In genomic region chr5:56909294-56910122, GRCh38 we compare ENCODE assay signal across 8 cellular contexts. TPM values are rescaled to one million over a fixed set of nuclear protein-coding genes. Genes with fewer than 3 reads are reported as not detected.
DNase-seq lines count a peak whose midpoint lies in the region; ATAC-seq and TF ChIP-seq lines count a peak whose summit lies in the region.

TSS of gene SETD9 (plus strand) at chr5:56909596. CDS start at chr5:56909646, 50 bp downstream.

- CTCF ChIA-PET in activated CD4-positive, alpha-beta memory T cell treated with anti-CD3 and anti-CD28 coated beads for 36 hours (lab: Charles Lee): interaction anchor here (1.3 to 3.4 kb wide), 3 partner anchors 8 to 229 kb away, joined by 4 to 24 read pairs (median 8); no protein-coding TSS in a partner anchor

- H3K27ac ChIP-seq in liver (ENCODE audit: low read depth in 1 of 2, low read length in 2 of 2): peak within 1 kb of the TSS; percentile 97 to 98

- H3K4me3 Mint-ChIP-seq in CD14-positive monocyte: peak within 1 kb of the TSS; percentile 91 to 93
- peak within 1 kb of the TSS; percentile 77 for H3K4me3 Mint-ChIP-seq in activated CD4-positive, alpha-beta memory T cell treated with anti-CD3 and anti-CD28 coated beads for 36 hours

- peaks cover 2 to 21% (median 6%) of the 10 kb centered on the region in 4 donors for H3K4me1 ChIP-seq in liver (ENCODE audit: control insufficient read depth in 4 of 4, insufficient read depth in 4 of 4, low read length in 3 of 4)

- POLR2A ChIA-PET in activated CD4-positive, alpha-beta memory T cell treated with anti-CD3 and anti-CD28 coated beads for 36 hours (lab: Charles Lee): interaction anchor here (0.9 to 2.2 kb wide), 9 partner anchors 9 to 310 kb away, joined by 3 to 13 read pairs (median 4); partner anchors contain the start of gene GPBP1

- TF ChIP-seq CTCF in CD14-positive monocyte (IDR thresholded peaks at IDR 0.05) (no peak), liver (IDR thresholded peaks at IDR 0.05; ENCODE audit: low read depth, low read length, missing input control) (no peak)

- H3K27me3 ChIP-seq in liver (ENCODE audit: control insufficient read depth in 4 of 4, insufficient read depth in 4 of 4, low read length in 3 of 4): no peaks in the 10 kb centered on the region

- TF ChIP-seq RAD21 in liver (IDR thresholded peaks at IDR 0.05): no peak

- ATAC-seq in GM19397 (IDR thresholded peaks at IDR 0.05; ENCODE audit: unreplicated experiment): peak; percentile 88
- peak; percentile 74 for ATAC-seq in HG03565 (IDR thresholded peaks at IDR 0.05; ENCODE audit: unreplicated experiment)

- H3K4me1 Mint-ChIP-seq in CD14-positive monocyte: peaks cover 15% of the 10 kb centered on the region
- H3K4me1 Mint-ChIP-seq in activated CD4-positive, alpha-beta memory T cell treated with anti-CD3 and anti-CD28 coated beads for 36 hours (ENCODE audit: low read depth): peaks cover 20% of the 10 kb centered on the region

- peak; percentile 94 for DNase-seq in CD14-positive monocyte (ENCODE audit: low spot score)
- DNase-seq in NCI-H748 treated with DMSO at 0.1 percent for 48 hours (lab: John Stamatoyannopoulos, UW): peak; percentile 93
- DNase-seq in activated CD4-positive, alpha-beta memory T cell treated with anti-CD3 and anti-CD28 coated beads for 36 hours: peak; percentile 97
- DNase-seq in dermis microvascular lymphatic vessel endothelial cell (ENCODE audit: low read depth in 2 of 2): peak; percentile 92 to 98
- DNase-seq in stimulated activated CD4-positive, alpha-beta T cell treated with anti-CD3 and anti-CD28 coated beads, Interleukin-4, amount 100 ng/mL, for 1 hour: peak; percentile 88

- H3K27ac Mint-ChIP-seq in CD14-positive monocyte: peak within 1 kb of the TSS; percentile 90 to 99 (median 96)
- peak within 1 kb of the TSS; percentile 94 for H3K27ac Mint-ChIP-seq in activated CD4-positive, alpha-beta memory T cell treated with anti-CD3 and anti-CD28 coated beads for 36 hours

- H3K36me3 Mint-ChIP-seq in CD14-positive monocyte: peaks cover 4 to 7% of the 10 kb centered on the region in 2 donors
- H3K36me3 Mint-ChIP-seq in activated CD4-positive, alpha-beta memory T cell treated with anti-CD3 and anti-CD28 coated beads for 36 hours: peaks cover 2% of the 10 kb centered on the region

- intact Hi-C loops in CD14-positive monocyte (cut with micrococcal nuclease): loop anchor here (2.0 to 10.0 kb wide), 4 partner anchors 45 to 1555 kb away; partner anchors contain the start of genes MIER3 (in 1 of the 2) and PLK2 (in 1 of the 2)
- intact Hi-C loops in activated CD4-positive, alpha-beta memory T cell treated with anti-CD3 and anti-CD28 coated beads for 36 hours (cut with micrococcal nuclease): loop anchor here (1.0 to 5.0 kb wide), 7 partner anchors 8 to 1553 kb away; partner anchors contain the start of genes MAP3K1, MIER3 and PLK2

- no peaks in the 10 kb centered on the region for H3K9me3 ChIP-seq in liver (ENCODE audit: control insufficient read depth in 4 of 4, low read length in 3 of 4)

- H3K9ac ChIP-seq in liver (ENCODE audit: low read depth in 1 of 2, low read length in 2 of 2): peak within 1 kb of the TSS; percentile 96 to 97

- whole genome bisulfite sequencing in liver: under 1% methylated on average over 81 of the region's 81 CpGs

- peaks cover 0 to 5% (median 0%) of the 10 kb centered on the region in 7 donors for H3K9me3 Mint-ChIP-seq in CD14-positive monocyte
- H3K9me3 Mint-ChIP-seq in activated CD4-positive, alpha-beta memory T cell treated with anti-CD3 and anti-CD28 coated beads for 36 hours: peaks cover 4% of the 10 kb centered on the region

- H3K4me3 ChIP-seq in liver (ENCODE audit: low read depth in 1 of 3, low read length in 3 of 3): peak within 1 kb of the TSS; percentile 79 to 88 (median 88)

- H3K27me3 Mint-ChIP-seq in CD14-positive monocyte (ENCODE audit: low read depth in 3 of 3): peaks cover 0 to 4% (median 0%) of the 10 kb centered on the region in 3 donors
- no peaks in the 10 kb centered on the region for H3K27me3 Mint-ChIP-seq in activated CD4-positive, alpha-beta memory T cell treated with anti-CD3 and anti-CD28 coated beads for 36 hours

- H3K36me3 ChIP-seq in liver (ENCODE audit: control insufficient read depth in 4 of 4, insufficient read depth in 3 of 4, low read depth in 1 of 4, low read length in 3 of 4): no peaks in the 10 kb centered on the region

TF ChIP-seq in liver, 16 proteins besides CTCF, POLR2A, EP300 and RAD21:
- TF ChIP-seq HNF4G (IDR thresholded peaks at IDR 0.05): no peak
- no peak for TF ChIP-seq JUND (IDR thresholded peaks at IDR 0.05)
- TF ChIP-seq TAF1 (conservative IDR thresholded peaks at IDR 0.05): peak; percentile 23
- TF ChIP-seq GABPA (IDR thresholded peaks at IDR 0.05 in 1 of 2, conservative IDR thresholded peaks at IDR 0.05 in 1 of 2): peak in 1 of 2 donors; percentile 67
- peak; percentile 62 for TF ChIP-seq SP1 (IDR thresholded peaks at IDR 0.05)
- TF ChIP-seq REST (IDR thresholded peaks at IDR 0.05): peak; percentile 89
- TF ChIP-seq, protein P1, sequence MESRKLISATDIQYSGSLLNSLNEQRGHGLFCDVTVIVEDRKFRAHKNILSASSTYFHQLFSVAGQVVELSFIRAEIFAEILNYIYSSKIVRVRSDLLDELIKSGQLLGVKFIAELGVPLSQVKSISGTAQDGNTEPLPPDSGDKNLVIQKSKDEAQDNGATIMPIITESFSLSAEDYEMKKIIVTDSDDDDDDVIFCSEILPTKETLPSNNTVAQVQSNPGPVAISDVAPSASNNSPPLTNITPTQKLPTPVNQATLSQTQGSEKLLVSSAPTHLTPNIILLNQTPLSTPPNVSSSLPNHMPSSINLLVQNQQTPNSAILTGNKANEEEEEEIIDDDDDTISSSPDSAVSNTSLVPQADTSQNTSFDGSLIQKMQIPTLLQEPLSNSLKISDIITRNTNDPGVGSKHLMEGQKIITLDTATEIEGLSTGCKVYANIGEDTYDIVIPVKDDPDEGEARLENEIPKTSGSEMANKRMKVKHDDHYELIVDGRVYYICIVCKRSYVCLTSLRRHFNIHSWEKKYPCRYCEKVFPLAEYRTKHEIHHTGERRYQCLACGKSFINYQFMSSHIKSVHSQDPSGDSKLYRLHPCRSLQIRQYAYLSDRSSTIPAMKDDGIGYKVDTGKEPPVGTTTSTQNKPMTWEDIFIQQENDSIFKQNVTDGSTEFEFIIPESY (IDR thresholded peaks at IDR 0.05): no peak
- peak; percentile 51 for TF ChIP-seq NR2F2 (IDR thresholded peaks at IDR 0.05)
- TF ChIP-seq YY1 (IDR thresholded peaks at IDR 0.05): peak; percentile 41
- peak; percentile 26 to 69 for TF ChIP-seq RXRA (IDR thresholded peaks at IDR 0.05)

RNA-seq across cellular contexts. Expression of gene SETD9, which starts in this region (rescaled TPM):
- 10 to 100 TPM in 1 of 2 donors, 1 to 10 TPM in 1; 7.8 to 24.8 TPM for polyA plus RNA-seq in CD14-positive monocyte
- 1 to 10 TPM; 5.1 to 7.4 TPM for total RNA-seq in activated CD4-positive, alpha-beta memory T cell treated with anti-CD3 and anti-CD28 coated beads for 36 hours
- 13.0 and 13.3 TPM in 2 replicates for total RNA-seq in dermis microvascular lymphatic vessel endothelial cell
- total RNA-seq in liver: 1 to 10 TPM; 3.1 to 8.3 TPM
- 10 to 100 TPM in 1 of 2 donors, 1 to 10 TPM in 1; 4.0 to 10.1 TPM for polyA plus RNA-seq in liver

Comparison
In these comparisons a context has a peak if more than half of its experiments do, and no peak if none do; other contexts are left out.
1. Peak in every context shown above with its lines: DNase-seq, ATAC-seq, H3K4me3 ChIP-seq and H3K27ac ChIP-seq.